15 cellular contexts compared by ENCODE assay signal in genomic region chr2:168649562-168649961, GRCh38.
"Had no signal": no experiment of that assay in that cellular context is flagged by ENCODE, and none has a peak within 500 bp of the region (broad histone marks: within the 10 kb centered on the region; RNA-seq: fewer than 3 reads in every experiment).

No MANE protein-coding gene starts in this region.

- H3K27ac Mint-ChIP-seq: activated CD8-positive, alpha-beta T cell treated with anti-CD3 and anti-CD28 coated beads for 36 hours; activated naive CD8-positive, alpha-beta T cell treated with anti-CD3 and anti-CD28 coated beads for 36 hours; activated T-cell treated with anti-CD3 and anti-CD28 coated beads, Interleukin-2, amount 50 U/mL, for 72 hours; stimulated activated naive CD8-positive, alpha-beta T cell treated with anti-CD3 and anti-CD28 coated beads, Interleukin-15, Interleukin-2, amounts not matched to agents 100 ng/mL and 50 ng/mL, for 24 hours had no signal

- H3K9me3 Mint-ChIP-seq: activated T-cell treated with anti-CD3 and anti-CD28 coated beads, Interleukin-2, amount 50 U/mL, for 72 hours had no signal

- H3K4me1 ChIP-seq: foreskin keratinocyte had no signal

- H3K27me3 Mint-ChIP-seq: activated CD8-positive, alpha-beta T cell treated with anti-CD3 and anti-CD28 coated beads for 36 hours; activated naive CD8-positive, alpha-beta T cell treated with anti-CD3 and anti-CD28 coated beads for 36 hours; naive thymus-derived CD4-positive, alpha-beta T cell; stimulated activated naive CD8-positive, alpha-beta T cell treated with anti-CD3 and anti-CD28 coated beads, Interleukin-15, Interleukin-2, amounts not matched to agents 100 ng/mL and 50 ng/mL, for 24 hours had no signal

- H3K36me3 ChIP-seq: lower lobe of right lung had no signal

- H3K4me3 ChIP-seq: lower lobe of right lung, testis had no signal

- H3K4me3 Mint-ChIP-seq: activated CD8-positive, alpha-beta T cell treated with anti-CD3 and anti-CD28 coated beads for 36 hours; activated naive CD8-positive, alpha-beta T cell treated with anti-CD3 and anti-CD28 coated beads for 36 hours; activated T-cell treated with anti-CD3 and anti-CD28 coated beads, Interleukin-2, amount 50 U/mL, for 72 hours; stimulated activated naive CD8-positive, alpha-beta T cell treated with anti-CD3 and anti-CD28 coated beads, Interleukin-15, Interleukin-2, amounts not matched to agents 100 ng/mL and 50 ng/mL, for 24 hours had no signal

- H3K27ac ChIP-seq: foreskin keratinocyte, lower lobe of right lung, testis had no signal

- ATAC-seq: activated CD8-positive, alpha-beta T cell treated with anti-CD3 and anti-CD28 coated beads for 36 hours; activated T-cell treated with anti-CD3 and anti-CD28 coated beads, Interleukin-2, amount 50 U/mL, for 72 hours; foreskin keratinocyte had no signal

- DNase-seq: activated CD4-positive, alpha-beta T cell treated with anti-CD3 and anti-CD28 coated beads for 4 hours; activated CD8-positive, alpha-beta memory T cell treated with anti-CD3 and anti-CD28 coated beads, Interleukin-2, amount 50 U/mL, for 4 hours; activated CD8-positive, alpha-beta T cell treated with anti-CD3 and anti-CD28 coated beads for 36 hours; activated gamma-delta T cell treated with Interleukin-2 at 50 U/mL for 16 hours; activated naive CD8-positive, alpha-beta T cell treated with anti-CD3 and anti-CD28 coated beads for 36 hours; activated T-cell treated with anti-CD3 and anti-CD28 coated beads, Interleukin-2, amount 50 U/mL, for 72 hours; foreskin keratinocyte; naive thymus-derived CD4-positive, alpha-beta T cell; occipital lobe; stimulated activated CD4-positive, alpha-beta T cell treated with anti-CD3 and anti-CD28 coated beads, Interleukin-12 subunit alpha, Interleukin-12 subunit beta, amount 100 ng/mL, for 4 hours; stimulated activated CD4-positive, alpha-beta T cell treated with anti-CD3 and anti-CD28 coated beads, Interleukin-2, amount 100 ng/mL, for 48 hours; stimulated activated CD8-positive, alpha-beta memory T cell treated with anti-CD3 and anti-CD28 coated beads, Interleukin-4, amount 100 ng/mL, for 48 hours; testis had no signal

- H3K27me3 ChIP-seq: foreskin keratinocyte, testis had no signal

- H3K9me3 ChIP-seq: lower lobe of right lung, testis had no signal
